Comparison of ENCODE assay signal across 25 cellular contexts in genomic region chr7:96361116-96361857, GRCh38.
"Had no signal": no experiment of that assay in that cellular context is flagged by ENCODE, and none has a peak within 500 bp of the region (broad histone marks: within the 10 kb centered on the region; RNA-seq: fewer than 3 reads in every experiment).

No MANE protein-coding gene starts in this region.

- H3K9me3 ChIP-seq: esophagus squamous epithelium, mucosa of descending colon, upper lobe of left lung had no signal

- H3K27me3 ChIP-seq: esophagus squamous epithelium, gastroesophageal sphincter, heart left ventricle, spleen, upper lobe of left lung had no signal

- H3K9me3 Mint-ChIP-seq: nephron progenitor cell had no signal

- H3K4me1 Mint-ChIP-seq: activated B cell treated with CpG ODN at 0.5 μM for 24 hours; activated CD4-positive, alpha-beta T cell treated with anti-CD3 and anti-CD28 coated beads for 36 hours; activated naive CD8-positive, alpha-beta T cell treated with anti-CD3 and anti-CD28 coated beads for 36 hours; endodermal cell; nephron progenitor cell had no signal

- H3K27me3 Mint-ChIP-seq: activated B cell treated with CpG ODN at 0.5 μM for 24 hours had no signal

- H3K4me3 ChIP-seq: coronary artery, esophagus squamous epithelium, gastroesophageal sphincter, heart left ventricle, mucosa of descending colon, spleen, upper lobe of left lung had no signal

- H3K4me1 ChIP-seq: esophagus squamous epithelium, gastroesophageal sphincter, heart left ventricle, spleen, upper lobe of left lung had no signal

- H3K36me3 ChIP-seq: esophagus squamous epithelium, gastroesophageal sphincter, heart left ventricle, spleen, upper lobe of left lung had no signal

- H3K4me3 Mint-ChIP-seq: activated B cell treated with CpG ODN at 0.5 μM for 24 hours; activated CD4-positive, alpha-beta T cell treated with anti-CD3 and anti-CD28 coated beads for 36 hours; activated naive CD8-positive, alpha-beta T cell treated with anti-CD3 and anti-CD28 coated beads for 36 hours; activated T-cell treated with anti-CD3 and anti-CD28 coated beads, Interleukin-2, amount 50 U/mL, for 4 hours; endodermal cell; nephron progenitor cell had no signal

- H3K36me3 Mint-ChIP-seq: activated naive CD8-positive, alpha-beta T cell treated with anti-CD3 and anti-CD28 coated beads for 36 hours had no signal

- DNase-seq: activated B cell treated with CpG ODN at 0.5 μM for 24 hours; activated CD4-positive, alpha-beta T cell treated with anti-CD3 and anti-CD28 coated beads for 36 hours; activated CD4-positive, alpha-beta T cell treated with anti-CD3 and anti-CD28 coated beads, Interleukin-2, amount 50 U/mL, for 48 hours; activated CD8-positive, alpha-beta memory T cell treated with anti-CD3 and anti-CD28 coated beads, Interleukin-2, amount 50 U/mL, for 48 hours; activated naive CD4-positive, alpha-beta T cell treated with Interleukin-2 at 50 U/mL for 16 hours; activated naive CD8-positive, alpha-beta T cell treated with anti-CD3 and anti-CD28 coated beads for 36 hours; activated T-cell treated with anti-CD3 and anti-CD28 coated beads, Interleukin-2, amount 50 U/mL, for 4 hours; amygdala; cerebellar nuclear complex; endodermal cell; esophagus squamous epithelium; heart left ventricle; left colon; mesenchymal stem cell; mucosa of descending colon; nephron progenitor cell; occipital lobe; spleen; stimulated activated CD4-positive, alpha-beta T cell treated with anti-CD3 and anti-CD28 coated beads, Interleukin-4, amount 100 ng/mL, for 24 hours; stimulated activated naive CD8-positive, alpha-beta T cell treated with anti-CD3 and anti-CD28 coated beads, Interleukin-15, Interleukin-2, amounts not matched to agents 100 U/mL and 50 U/mL, for 24 hours; T-helper 1 cell; upper lobe of left lung had no signal

- H3K27ac ChIP-seq: coronary artery, esophagus squamous epithelium, gastroesophageal sphincter, heart left ventricle, spleen, upper lobe of left lung had no signal

- H3K27ac Mint-ChIP-seq: activated B cell treated with CpG ODN at 0.5 μM for 24 hours; activated CD4-positive, alpha-beta T cell treated with anti-CD3 and anti-CD28 coated beads for 36 hours; activated naive CD8-positive, alpha-beta T cell treated with anti-CD3 and anti-CD28 coated beads for 36 hours; activated T-helper 2 cell treated with anti-CD3 and anti-CD28 coated beads, Interferon-gamma antibody, Interleukin-2, Interleukin-4, amounts not matched to agents 10 μg/mL and 5 μg/mL and 100 μg/mL, durations not matched to agents 14 hours and 24 hours and 36 hours; endodermal cell; nephron progenitor cell had no signal
